Comparison of ENCODE assay signal across 9 cellular contexts in genomic region chr16:27721548-27722265, GRCh38.
DNase-seq lines count a peak whose midpoint lies in the region; ATAC-seq and TF ChIP-seq lines count a peak whose summit lies in the region.
"Had no signal": no experiment of that assay in that cellular context is flagged by ENCODE, and none has a peak within 500 bp of the region (broad histone marks: within the 10 kb centered on the region; RNA-seq: fewer than 3 reads in every experiment).

No MANE protein-coding gene starts in this region.

- peak overlapping the region; percentile 49 to 62 for H3K27ac ChIP-seq in esophagus (ENCODE audit: low read depth in 2 of 2, low read length in 1 of 2)
- peak overlapping the region; percentile 67 for H3K27ac ChIP-seq in muscle layer of duodenum (ENCODE audit: low read length)

- no peaks in the 10 kb centered on the region for H3K27me3 ChIP-seq in esophagus (ENCODE audit: control insufficient read depth in 1 of 2, insufficient read depth in 2 of 2, low read length in 2 of 2)
- no peaks in the 10 kb centered on the region for H3K27me3 ChIP-seq in muscle layer of duodenum (ENCODE audit: low read depth, low read length)
- H3K27me3 ChIP-seq in Caco-2 (replicated peaks; ENCODE audit: control insufficient read depth, insufficient read depth, low read length), result no peaks in the 10 kb centered on the region

- CTCF ChIA-PET in activated naive CD4-positive, alpha-beta T cell treated with anti-CD3 and anti-CD28 coated beads, Interleukin-2, amount 10 ng/mL, durations not matched to agents 7 days and 5 days (lab: Charles Lee), result no interaction called here
- CTCF ChIA-PET in Caco-2 (lab: Charles Lee), result no interaction called here

- peaks cover 10% of the 10 kb centered on the region for H3K4me1 Mint-ChIP-seq in activated naive CD4-positive, alpha-beta T cell treated with anti-CD3 and anti-CD28 coated beads, Interleukin-2, amount 10 ng/mL, durations not matched to agents 7 days and 5 days
- H3K4me1 Mint-ChIP-seq in Caco-2 (ENCODE audit: low read depth, unreplicated experiment), result peaks cover 7% of the 10 kb centered on the region

- peak overlapping the region; percentile 56 for H3K27ac Mint-ChIP-seq in activated naive CD4-positive, alpha-beta T cell treated with anti-CD3 and anti-CD28 coated beads, Interleukin-2, amount 10 ng/mL, durations not matched to agents 7 days and 5 days
- no peak overlapping the region for H3K27ac Mint-ChIP-seq in Caco-2 (ENCODE audit: unreplicated experiment)

- H3K4me1 ChIP-seq in esophagus (ENCODE audit: control insufficient read depth in 2 of 2, insufficient read depth in 2 of 2, low read length in 1 of 2) (peaks cover 6 to 26% of the 10 kb centered on the region in 2 donors), muscle layer of duodenum (ENCODE audit: control insufficient read depth in 1 of 2, insufficient read depth in 2 of 2, low read length in 2 of 2) (peaks cover 21 to 26% of the 10 kb centered on the region in 2 donors), Caco-2 (no peaks in the 10 kb centered on the region)

- H3K9me3 Mint-ChIP-seq in activated naive CD4-positive, alpha-beta T cell treated with anti-CD3 and anti-CD28 coated beads, Interleukin-2, amount 10 ng/mL, durations not matched to agents 7 days and 5 days, result no peaks in the 10 kb centered on the region
- no peaks in the 10 kb centered on the region for H3K9me3 Mint-ChIP-seq in Caco-2 (ENCODE audit: unreplicated experiment)

- POLR2A ChIA-PET in Caco-2 (lab: Charles Lee), result no interaction called here

- H3K36me3 ChIP-seq in esophagus (ENCODE audit: control insufficient read depth in 2 of 2, insufficient read depth in 2 of 2, low read length in 1 of 2) (peaks cover 0 to 10% of the 10 kb centered on the region in 2 donors), muscle layer of duodenum (ENCODE audit: control insufficient read depth in 1 of 2, insufficient read depth in 2 of 2, low read length in 2 of 2) (peaks cover 0 to 13% of the 10 kb centered on the region in 2 donors), Caco-2 (ENCODE audit: control insufficient read depth, insufficient read depth, low read length) (0 out of 2 replicates have a peak, but pooled peaks cover 1% of the 10 kb centered on the region)

- H3K27me3 Mint-ChIP-seq in activated naive CD4-positive, alpha-beta T cell treated with anti-CD3 and anti-CD28 coated beads, Interleukin-2, amount 10 ng/mL, durations not matched to agents 7 days and 5 days, result no peaks in the 10 kb centered on the region
- no peaks in the 10 kb centered on the region for H3K27me3 Mint-ChIP-seq in Caco-2 (ENCODE audit: insufficient read depth, unreplicated experiment)

- H3K36me3 Mint-ChIP-seq in activated naive CD4-positive, alpha-beta T cell treated with anti-CD3 and anti-CD28 coated beads, Interleukin-2, amount 10 ng/mL, durations not matched to agents 7 days and 5 days, result no peaks in the 10 kb centered on the region
- no peaks in the 10 kb centered on the region for H3K36me3 Mint-ChIP-seq in Caco-2 (ENCODE audit: insufficient read depth, unreplicated experiment)

- BruUV-seq in Caco-2 (replicated peaks; lab: Mats Ljungman, UMichigan), result no TSS peak

- DNase-seq in activated naive CD4-positive, alpha-beta T cell treated with anti-CD3 and anti-CD28 coated beads, Interleukin-2, amount 10 ng/mL, durations not matched to agents 7 days and 5 days, result no peak
- no peak for DNase-seq in activated naive CD4-positive, alpha-beta T cell treated with Interleukin-2 at 50 U/mL for 16 hours
- DNase-seq in ureter (ENCODE audit: low spot score) (peak; percentile 69), Caco-2 (no peak), OCI-M1 (lab: John Stamatoyannopoulos, UW) (no peak)
- DNase-seq: activated gamma-delta T cell treated with Interleukin-2 at 50 U/mL for 16 hours had no signal

- intact Hi-C loops in Caco-2 (cut with micrococcal nuclease; ENCODE audit: unreplicated experiment), result no loop called here

- no peak overlapping the region for H3K4me3 ChIP-seq in esophagus (ENCODE audit: low read depth in 1 of 2, low read length in 2 of 2)
- H3K4me3 ChIP-seq in muscle layer of duodenum (ENCODE audit: low read depth in 1 of 2, low read length in 2 of 2), result no peak overlapping the region
- H3K4me3 ChIP-seq in Caco-2 (ENCODE audit: low read depth, low read length), result no peak overlapping the region

- whole genome bisulfite sequencing in esophagus, 2 donors, result 67 to 70% methylated on average over 10 of the region's 10 CpGs

- no peaks in the 10 kb centered on the region for H3K9me3 ChIP-seq in esophagus (ENCODE audit: control insufficient read depth in 2 of 2, insufficient read depth in 1 of 2, low read depth in 1 of 2, low read length in 1 of 2)
- H3K9me3 ChIP-seq in muscle layer of duodenum (ENCODE audit: control insufficient read depth in 1 of 2, low read length in 2 of 2), result no peaks in the 10 kb centered on the region
- H3K9me3 ChIP-seq in Caco-2, result no peaks in the 10 kb centered on the region

- no peak for ATAC-seq in GM18873 (IDR thresholded peaks at IDR 0.05; ENCODE audit: low FRiP score, unreplicated experiment)

- no peak overlapping the region for H3K4me3 Mint-ChIP-seq in activated naive CD4-positive, alpha-beta T cell treated with anti-CD3 and anti-CD28 coated beads, Interleukin-2, amount 10 ng/mL, durations not matched to agents 7 days and 5 days
- no peak overlapping the region for H3K4me3 Mint-ChIP-seq in Caco-2 (ENCODE audit: unreplicated experiment)

- TF ChIP-seq CTCF in Caco-2 (IDR thresholded peaks at IDR 0.05; ENCODE audit: insufficient read depth in 1 of 2, low read depth in 1 of 2, low read length in 1 of 2, severe bottlenecking in 1 of 2, unreplicated experiment in 1 of 2), result no peak
